1 cellular context compared by ENCODE assay signal in genomic region chr19:45467115-45467455, GRCh38.
TF ChIP-seq lines count a peak whose summit lies in the region.

No MANE protein-coding gene starts in this region.

TF ChIP-seq in endothelial cell of umbilical vein, 7 proteins besides CTCF, POLR2A, EP300 and RAD21 (continued from another document):
- no peak for TF ChIP-seq MAX (IDR thresholded peaks at IDR 0.05; ENCODE audit: insufficient read depth, insufficient read length)
